Comparison of ENCODE assay signal across 1 cellular context in the genomic region with DNA sequence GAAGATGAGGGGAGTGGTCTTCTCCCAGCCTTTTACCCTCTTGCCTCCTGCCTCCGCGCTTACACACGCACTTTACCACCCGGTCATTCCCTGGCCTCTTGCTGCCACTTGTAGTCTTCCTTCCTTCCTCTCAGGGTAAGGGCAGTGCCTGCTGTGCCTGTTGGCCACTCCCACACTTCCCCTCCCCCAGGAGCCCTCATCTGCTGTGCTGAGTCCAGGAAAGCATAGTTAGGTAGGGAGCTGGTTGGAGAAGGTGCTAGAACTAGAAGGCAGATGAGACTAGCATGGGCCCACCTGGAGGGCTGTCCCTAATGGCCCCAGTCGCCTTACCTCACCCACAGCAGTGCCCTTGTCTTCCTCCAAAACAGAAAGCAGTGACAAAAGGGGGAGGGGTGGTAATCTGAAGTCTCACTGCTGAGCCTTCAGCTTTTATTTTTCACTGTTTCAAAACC.
TF ChIP-seq lines count a peak whose summit lies in the region.

No MANE protein-coding gene starts in this region.

TF ChIP-seq in HepG2, 621 proteins besides CTCF, POLR2A, EP300 and RAD21:
- TF ChIP-seq, protein P1, sequence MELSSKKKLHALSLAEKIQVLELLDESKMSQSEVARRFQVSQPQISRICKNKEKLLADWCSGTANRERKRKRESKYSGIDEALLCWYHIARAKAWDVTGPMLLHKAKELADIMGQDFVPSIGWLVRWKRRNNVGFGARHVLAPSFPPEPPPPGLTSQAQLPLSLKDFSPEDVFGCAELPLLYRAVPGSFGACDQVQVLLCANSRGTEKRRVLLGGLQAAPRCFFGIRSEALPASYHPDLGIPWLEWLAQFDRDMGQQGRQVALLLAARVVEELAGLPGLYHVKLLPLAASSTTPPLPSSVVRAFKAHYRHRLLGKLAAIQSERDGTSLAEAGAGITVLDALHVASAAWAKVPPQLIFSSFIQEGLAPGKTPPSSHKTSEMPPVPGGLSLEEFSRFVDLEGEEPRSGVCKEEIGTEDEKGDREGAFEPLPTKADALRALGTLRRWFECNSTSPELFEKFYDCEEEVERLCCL (CRISPR knock-in tag; IDR thresholded peaks at IDR 0.05; ENCODE audit: borderline replicate concordance): no peak
- TF ChIP-seq ZNF281 (CRISPR knock-in tag; IDR thresholded peaks at IDR 0.05; ENCODE audit: borderline replicate concordance) (peak; percentile 53; the same call in 1 of the 2 replicates), SMAD9 (CRISPR knock-in tag; IDR thresholded peaks at IDR 0.05) (no peak), MIXL1 (CRISPR knock-in tag; IDR thresholded peaks at IDR 0.05) (no peak), RFXANK (CRISPR knock-in tag; IDR thresholded peaks at IDR 0.05) (no peak)
